In the genomic region with DNA sequence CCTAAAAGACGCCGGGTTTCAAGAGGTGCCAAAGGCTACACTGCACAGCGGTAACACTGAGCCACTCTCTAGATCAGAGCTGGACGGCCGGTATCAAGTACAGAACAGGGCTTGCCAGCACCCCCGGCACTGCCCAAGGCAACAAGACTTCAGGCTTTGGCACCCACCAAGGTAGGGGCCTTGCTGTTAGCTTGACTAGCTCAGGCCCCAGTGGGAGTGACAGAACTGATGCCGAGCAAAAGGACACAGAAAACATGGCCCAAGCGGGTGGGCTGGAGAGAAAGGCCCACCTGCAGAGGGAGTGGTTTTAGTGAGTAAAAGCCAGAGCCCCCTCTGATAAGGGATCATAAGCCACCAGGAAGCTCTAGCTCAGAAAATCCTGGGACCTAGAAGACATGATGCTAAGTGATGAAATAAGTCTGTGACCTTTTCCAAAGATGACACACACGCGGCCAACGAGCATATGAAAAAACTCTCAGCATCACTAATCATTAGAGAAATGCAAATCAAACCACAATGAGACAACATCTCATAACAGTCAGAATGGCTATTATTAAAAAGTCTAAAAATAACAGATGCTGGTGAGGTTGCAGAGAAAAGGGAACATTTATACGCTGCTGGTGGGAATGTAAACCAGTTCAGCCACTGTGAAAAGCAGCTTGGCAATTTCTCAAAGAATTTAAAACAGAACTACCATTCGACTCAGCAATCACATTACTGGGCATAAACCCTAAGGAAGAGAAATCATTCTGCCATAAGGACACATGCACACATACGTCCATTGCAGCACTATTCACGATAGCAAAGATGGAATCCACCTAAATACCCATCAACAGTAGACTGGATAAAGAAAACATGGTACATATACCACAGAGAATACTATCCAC, we compare ENCODE assay signal across 1 cellular context.
TF ChIP-seq lines count a peak whose summit lies in the region.

No MANE protein-coding gene starts in this region.

TF ChIP-seq in IMR-90, 13 proteins besides CTCF, POLR2A, EP300 and RAD21:
- TF ChIP-seq RCOR1 (IDR thresholded peaks at IDR 0.05; ENCODE audit: insufficient replicate concordance, low read length): no peak
- TF ChIP-seq BHLHE40 (IDR thresholded peaks at IDR 0.05; ENCODE audit: low read depth, low read length): no peak
- TF ChIP-seq MAFK (IDR thresholded peaks at IDR 0.05; ENCODE audit: low read depth, low read length): no peak
- no peak for TF ChIP-seq NFE2L2 (IDR thresholded peaks at IDR 0.05; ENCODE audit: low read depth, low read length)
- no peak for TF ChIP-seq MXI1 (IDR thresholded peaks at IDR 0.05; ENCODE audit: borderline replicate concordance, low read depth, low read length)
- TF ChIP-seq FOS (IDR thresholded peaks at IDR 0.05; ENCODE audit: low read depth, low read length): peak; percentile 38; the same call in 1 of the 2 replicates
- TF ChIP-seq, protein P1, sequence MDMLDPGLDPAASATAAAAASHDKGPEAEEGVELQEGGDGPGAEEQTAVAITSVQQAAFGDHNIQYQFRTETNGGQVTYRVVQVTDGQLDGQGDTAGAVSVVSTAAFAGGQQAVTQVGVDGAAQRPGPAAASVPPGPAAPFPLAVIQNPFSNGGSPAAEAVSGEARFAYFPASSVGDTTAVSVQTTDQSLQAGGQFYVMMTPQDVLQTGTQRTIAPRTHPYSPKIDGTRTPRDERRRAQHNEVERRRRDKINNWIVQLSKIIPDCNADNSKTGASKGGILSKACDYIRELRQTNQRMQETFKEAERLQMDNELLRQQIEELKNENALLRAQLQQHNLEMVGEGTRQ (IDR thresholded peaks at IDR 0.05; ENCODE audit: low read depth, low read length): no peak
- no peak for TF ChIP-seq ELK1 (IDR thresholded peaks at IDR 0.05; ENCODE audit: borderline replicate concordance, low read depth, low read length)
- TF ChIP-seq CEBPB (IDR thresholded peaks at IDR 0.05; ENCODE audit: low read depth, low read length): peak; percentile 80
TF ChIP-seq in IMR-90: peak in this region for 2.
